In the genomic region with DNA sequence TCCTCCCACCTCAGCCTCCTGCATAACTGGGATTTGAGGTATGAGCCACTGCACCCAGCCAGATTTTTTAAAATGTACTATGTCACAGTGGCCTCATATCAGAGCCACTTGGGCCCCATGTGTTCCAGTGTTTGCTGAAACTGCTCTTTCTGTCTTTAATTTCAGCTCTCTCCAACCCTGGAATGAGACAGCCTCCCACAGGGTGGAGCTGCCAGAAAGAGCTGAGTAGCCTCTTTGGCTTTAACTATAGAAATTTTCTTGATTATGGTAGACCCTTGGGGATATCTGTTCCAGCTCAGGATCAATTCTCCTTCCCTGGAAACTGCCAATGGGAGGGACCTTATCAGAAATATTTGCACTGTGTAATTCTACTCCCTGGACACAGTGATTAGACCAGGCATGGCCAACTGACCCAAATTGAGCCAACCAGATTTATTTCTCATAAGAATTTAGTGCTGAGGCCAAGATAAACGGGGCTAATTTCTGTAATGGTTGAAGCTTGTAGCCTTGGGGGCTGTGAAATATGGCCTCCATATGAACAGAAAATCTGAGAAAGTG, we compare ENCODE assay signal across 27 cellular contexts.
"Had no signal": no experiment of that assay in that cellular context is flagged by ENCODE, and none has a peak within 500 bp of the region (broad histone marks: within the 10 kb centered on the region; RNA-seq: fewer than 3 reads in every experiment).

No MANE protein-coding gene starts in this region.

- H3K27me3 ChIP-seq: ascending aorta, brain microvascular endothelial cell, esophagus muscularis mucosa, gastrocnemius medialis, ovary, stomach, suprapubic skin, tibial artery, upper lobe of right lung had no signal

- H3K9me3 ChIP-seq: gastrocnemius medialis, ovary, suprapubic skin, upper lobe of right lung had no signal

- H3K36me3 ChIP-seq: ascending aorta, brain microvascular endothelial cell, esophagus muscularis mucosa, gastrocnemius medialis, ovary, stomach, suprapubic skin, tibial artery, upper lobe of right lung had no signal

- H3K9me3 Mint-ChIP-seq: activated naive CD4-positive, alpha-beta T cell treated with anti-CD3 and anti-CD28 coated beads, Interleukin-2, amount 50 U/mL, for 24 hours had no signal

- H3K4me3 Mint-ChIP-seq: activated CD8-positive, alpha-beta T cell treated with anti-CD3 and anti-CD28 coated beads for 36 hours; activated naive CD4-positive, alpha-beta T cell treated with anti-CD3 and anti-CD28 coated beads, Interleukin-2, amount 50 U/mL, for 24 hours; mesothelial cell of epicardium; naive B cell; stimulated activated naive B cell treated with anti-CD40 and anti-IgM and Interleukin-4, amounts not matched to agents 10 μg/mL and 1 μg/mL and 100 μg/mL, for 72 hours; T-helper 17 cell; WTC11 had no signal

- H3K27ac Mint-ChIP-seq: activated CD8-positive, alpha-beta T cell treated with anti-CD3 and anti-CD28 coated beads for 36 hours; activated naive CD4-positive, alpha-beta T cell treated with anti-CD3 and anti-CD28 coated beads, Interleukin-2, amount 50 U/mL, for 24 hours; activated T-helper 2 cell treated with anti-CD3 and anti-CD28 coated beads, Interferon-gamma antibody, Interleukin-2, Interleukin-4, amounts not matched to agents 10 μg/mL and 5 μg/mL and 100 μg/mL, durations not matched to agents 14 hours and 24 hours and 36 hours; mesothelial cell of epicardium; stimulated activated naive B cell treated with anti-CD40 and anti-IgM and Interleukin-4, amounts not matched to agents 10 μg/mL and 1 μg/mL and 100 μg/mL, for 72 hours; T-helper 17 cell; WTC11 had no signal

- H3K4me3 ChIP-seq: ascending aorta, esophagus muscularis mucosa, gastrocnemius medialis, ovary, psoas muscle, stomach, suprapubic skin, tibial artery, upper lobe of right lung had no signal

- H3K27ac ChIP-seq: ascending aorta, brain microvascular endothelial cell, esophagus muscularis mucosa, gastrocnemius medialis, ovary, psoas muscle, stomach, suprapubic skin, tibial artery, upper lobe of right lung had no signal

- H3K36me3 Mint-ChIP-seq: mesothelial cell of epicardium had no signal

- DNase-seq: activated CD4-positive, alpha-beta T cell treated with anti-CD3 and anti-CD28 coated beads, Interleukin-2, amount 50 U/mL, for 1 hour; activated CD8-positive, alpha-beta T cell treated with anti-CD3 and anti-CD28 coated beads for 36 hours; activated T-cell treated with anti-CD3 and anti-CD28 coated beads, Interleukin-2, amount 50 U/mL, for 48 hours; brain microvascular endothelial cell; caudate nucleus; dermis blood vessel endothelial cell; effector CD4-positive, alpha-beta T cell; gastrocnemius medialis; glutamatergic neuron; mammary epithelial cell; naive B cell; ovary; psoas muscle; stimulated activated CD4-positive, alpha-beta T cell treated with anti-CD3 and anti-CD28 coated beads, Interleukin-15, amount 100 ng/mL, for 24 hours; stimulated activated CD4-positive, alpha-beta T cell treated with anti-CD3 and anti-CD28 coated beads, Interleukin-2, amount 100 ng/mL, for 24 hours; stimulated activated naive B cell treated with anti-CD40 and anti-IgM and Interleukin-4, amounts not matched to agents 10 μg/mL and 1 μg/mL and 100 μg/mL, for 72 hours; stomach; T-helper 17 cell; tibial artery; upper lobe of right lung had no signal

- H3K4me1 ChIP-seq: ascending aorta, esophagus muscularis mucosa, gastrocnemius medialis, psoas muscle, stomach, suprapubic skin, tibial artery, upper lobe of right lung had no signal

- H3K27me3 Mint-ChIP-seq: activated CD8-positive, alpha-beta T cell treated with anti-CD3 and anti-CD28 coated beads for 36 hours; activated naive CD4-positive, alpha-beta T cell treated with anti-CD3 and anti-CD28 coated beads, Interleukin-2, amount 50 U/mL, for 24 hours; naive B cell; stimulated activated naive B cell treated with anti-CD40 and anti-IgM and Interleukin-4, amounts not matched to agents 10 μg/mL and 1 μg/mL and 100 μg/mL, for 72 hours; T-helper 17 cell had no signal

- H3K4me1 Mint-ChIP-seq: mesothelial cell of epicardium, WTC11 had no signal

- ATAC-seq: activated CD8-positive, alpha-beta T cell treated with anti-CD3 and anti-CD28 coated beads for 36 hours; gastrocnemius medialis; psoas muscle; stimulated activated naive B cell treated with anti-CD40 and anti-IgM and Interleukin-4, amounts not matched to agents 10 μg/mL and 1 μg/mL and 100 μg/mL, for 72 hours; T-helper 17 cell; upper lobe of right lung; WTC11 had no signal
